ENCODE assay signal across 13 cellular contexts in genomic region chr10:43390333-43390732, GRCh38. TPM values are rescaled to one million over a fixed set of nuclear protein-coding genes. Genes with fewer than 3 reads are reported as not detected.
DNase-seq lines count a peak whose midpoint lies in the region; ATAC-seq, FAIRE-seq and TF ChIP-seq lines count a peak whose summit lies in the region.
"Had no signal": no experiment of that assay in that cellular context is flagged by ENCODE, and none has a peak within 500 bp of the region (broad histone marks: within the 10 kb centered on the region; RNA-seq: fewer than 3 reads in every experiment).

No MANE protein-coding gene starts in this region.

- peaks cover 90% of the 10 kb centered on the region for H4K20me1 ChIP-seq in HepG2 (ENCODE audit: insufficient read depth, low read length)

- H2AFZ ChIP-seq in HepG2 (ENCODE audit: low read length), result no peak overlapping the region

- no peak overlapping the region for H3K9ac ChIP-seq in HepG2 (ENCODE audit: insufficient read depth, low read depth, low read length)

- H3K9me3 Mint-ChIP-seq in activated T-helper 1 cell treated with anti-CD3 and anti-CD28 coated beads, Interleukin-12 subunit alpha, Interleukin-12 subunit beta, Interleukin-2, Interleukin-4 antibody, amounts not matched to agents 30 ng/mL and 10 ng/mL and 1 ng/mL, durations not matched to agents 14 hours and 24 hours and 36 hours, result no peaks in the 10 kb centered on the region
- H3K9me3 Mint-ChIP-seq in memory B cell (no peaks in the 10 kb centered on the region), type B pancreatic cell (no peaks in the 10 kb centered on the region)

- peaks cover 77% of the 10 kb centered on the region for H3K79me2 ChIP-seq in HepG2 (ENCODE audit: insufficient read depth, low read length)

- no peak for DNase-seq in HepG2 (ENCODE audit: low spot score)
- DNase-seq in right lobe of liver, result no peak
- no peak for DNase-seq in activated T-helper 1 cell treated with anti-CD3 and anti-CD28 coated beads, Interleukin-12 subunit alpha, Interleukin-12 subunit beta, Interleukin-2, Interleukin-4 antibody, amounts not matched to agents 30 ng/mL and 10 ng/mL and 1 ng/mL, durations not matched to agents 14 hours and 24 hours and 36 hours (ENCODE audit: low spot score)
- DNase-seq in memory B cell (ENCODE audit: low spot score in 2 of 2), result no peak
- DNase-seq in type B pancreatic cell (ENCODE audit: extremely low spot score, unreplicated experiment), result no peak
- no peak for DNase-seq in HK-2 (ENCODE audit: unreplicated experiment)
- DNase-seq in frontal cortex (ENCODE audit: low spot score in 2 of 2), result no peak
- no peak for DNase-seq in anterior cingulate cortex (lab: John Stamatoyannopoulos, UW)
- DNase-seq: AML-193; NCI-H2227 treated with DMSO at 0.1 percent for 48 hours; stimulated activated CD4-positive, alpha-beta T cell treated with anti-CD3 and anti-CD28 coated beads, Interleukin-1b, Interleukin-23, amount 100 ng/mL, for 48 hours had no signal

- H3K4me3 ChIP-seq in HepG2 (replicated peaks in 1 of 3; ENCODE audit: insufficient read depth in 1 of 3, low read depth in 2 of 3, low read length in 3 of 3), result no peak overlapping the region
- no peak overlapping the region for H3K4me3 ChIP-seq in right lobe of liver

- WGBS in HepG2 (ENCODE audit: low lambda C conversion rate), result 91% methylated on average over 5 of the region's 5 CpGs
- 84% methylated on average over 5 of the region's 5 CpGs for WGBS in right lobe of liver (ENCODE audit: insufficient coverage, low coverage, low lambda C conversion rate, missing lambda C conversion rate)

- H3K4me1 Mint-ChIP-seq in activated T-helper 1 cell treated with anti-CD3 and anti-CD28 coated beads, Interleukin-12 subunit alpha, Interleukin-12 subunit beta, Interleukin-2, Interleukin-4 antibody, amounts not matched to agents 30 ng/mL and 10 ng/mL and 1 ng/mL, durations not matched to agents 14 hours and 24 hours and 36 hours (ENCODE audit: low read depth), result peaks cover 78% of the 10 kb centered on the region
- H3K4me1 Mint-ChIP-seq in memory B cell (peaks cover 46% of the 10 kb centered on the region), type B pancreatic cell (ENCODE audit: unreplicated experiment) (peaks cover 34% of the 10 kb centered on the region)

- no peak for TF ChIP-seq POLR2A in HepG2 (IDR thresholded peaks at IDR 0.05; ENCODE audit: insufficient read depth in 1 of 2, low read depth in 2 of 2, low read length in 2 of 2)
- TF ChIP-seq POLR2A in right lobe of liver (IDR thresholded peaks at IDR 0.05), result no peak

- in situ Hi-C loops in HepG2 (cut with HindIII; ENCODE audit: extremely low pct_ligation_motif_present, low pct_unique_long_range_greater_than_20kb), result no loop called here

- no peak for FAIRE-seq in HepG2 (lab: Jason Lieb, UNC)
- FAIRE-seq in frontal cortex (lab: Jason Lieb, UNC), result no peak
- FAIRE-seq: H1 had no signal

- peaks cover 64% of the 10 kb centered on the region for H3K4me1 ChIP-seq in HepG2 (ENCODE audit: insufficient read depth, low read length)
- H3K4me1 ChIP-seq in right lobe of liver, result peaks cover 0 to 16% (median 3%) of the 10 kb centered on the region in 4 donors

- POLR2A ChIA-PET in HepG2 (lab: Yijun Ruan, JAX), result interaction anchor here (1.0 kb wide), 1 partner anchor 30 kb away, joined by 3 read pairs; no protein-coding TSS in a partner anchor

- intact Hi-C loops in HepG2 (cut with micrococcal nuclease; ENCODE audit: unreplicated experiment), result no loop called here
- intact Hi-C loops in right lobe of liver (cut with DNase I), result no loop called here
- intact Hi-C loops in activated T-helper 1 cell treated with anti-CD3 and anti-CD28 coated beads, Interleukin-12 subunit alpha, Interleukin-12 subunit beta, Interleukin-2, Interleukin-4 antibody, amounts not matched to agents 30 ng/mL and 10 ng/mL and 1 ng/mL, durations not matched to agents 14 hours and 24 hours and 36 hours (cut with micrococcal nuclease), result loop anchor here (10.0 kb wide), 1 partner anchor 606 kb away; the partner anchor contains the start of gene BMS1

- peak overlapping the region; percentile 42 for H3K27ac Mint-ChIP-seq in activated T-helper 1 cell treated with anti-CD3 and anti-CD28 coated beads, Interleukin-12 subunit alpha, Interleukin-12 subunit beta, Interleukin-2, Interleukin-4 antibody, amounts not matched to agents 30 ng/mL and 10 ng/mL and 1 ng/mL, durations not matched to agents 14 hours and 24 hours and 36 hours
- peak overlapping the region; percentile 70 for H3K27ac Mint-ChIP-seq in memory B cell
- H3K27ac Mint-ChIP-seq in type B pancreatic cell, result peak overlapping the region; percentile 35

- TF ChIP-seq CTCF in HepG2 (CRISPR knock-in tag; IDR thresholded peaks at IDR 0.05), result no peak
- no peak for TF ChIP-seq CTCF in right lobe of liver (IDR thresholded peaks at IDR 0.05)
- no peak for TF ChIP-seq CTCF in type B pancreatic cell (conservative IDR thresholded peaks at IDR 0.05)

- ATAC-seq in HepG2 (no peak), right lobe of liver (no peak), memory B cell (ENCODE audit: low read depth) (no peak)

- H3K36me3 Mint-ChIP-seq in activated T-helper 1 cell treated with anti-CD3 and anti-CD28 coated beads, Interleukin-12 subunit alpha, Interleukin-12 subunit beta, Interleukin-2, Interleukin-4 antibody, amounts not matched to agents 30 ng/mL and 10 ng/mL and 1 ng/mL, durations not matched to agents 14 hours and 24 hours and 36 hours (ENCODE audit: low read depth), result peaks cover 75% of the 10 kb centered on the region
- H3K36me3 Mint-ChIP-seq in memory B cell (peaks cover 49% of the 10 kb centered on the region), type B pancreatic cell (peaks cover 58% of the 10 kb centered on the region)

- no peaks in the 10 kb centered on the region for H3K9me3 ChIP-seq in HepG2 (ENCODE audit: low read length)
- no peaks in the 10 kb centered on the region for H3K9me3 ChIP-seq in right lobe of liver

- no peak for TF ChIP-seq RAD21 in HepG2 (CRISPR knock-in tag; IDR thresholded peaks at IDR 0.05)

- no peaks in the 10 kb centered on the region for H3K27me3 Mint-ChIP-seq in activated T-helper 1 cell treated with anti-CD3 and anti-CD28 coated beads, Interleukin-12 subunit alpha, Interleukin-12 subunit beta, Interleukin-2, Interleukin-4 antibody, amounts not matched to agents 30 ng/mL and 10 ng/mL and 1 ng/mL, durations not matched to agents 14 hours and 24 hours and 36 hours (ENCODE audit: insufficient read depth)
- H3K27me3 Mint-ChIP-seq in memory B cell (no peaks in the 10 kb centered on the region), type B pancreatic cell (no peaks in the 10 kb centered on the region)

- no peaks in the 10 kb centered on the region for H3K27me3 ChIP-seq in HepG2 (ENCODE audit: control insufficient read depth in 1 of 2, insufficient read depth in 2 of 2, low read length in 2 of 2)
- H3K27me3 ChIP-seq in right lobe of liver, result no peaks in the 10 kb centered on the region

- no TSS peak for BruUV-seq in HepG2 (replicated peaks; lab: Mats Ljungman, UMichigan)

- no peak overlapping the region for H3K27ac ChIP-seq in HepG2 (ENCODE audit: extremely low read length, insufficient read depth, low read length)
- H3K27ac ChIP-seq in right lobe of liver, result no peak overlapping the region
- H3K27ac ChIP-seq: HL-60 had no signal

- no peak for TF ChIP-seq EP300 in HepG2 (IDR thresholded peaks at IDR 0.05; ENCODE audit: low read depth in 2 of 2, low read length in 2 of 2)
- TF ChIP-seq EP300 in HepG2 (CRISPR knock-in tag; IDR thresholded peaks at IDR 0.05; ENCODE audit: borderline replicate concordance), result no peak

- peak overlapping the region; percentile 7; the same call in 1 of the 2 replicates for H3K4me2 ChIP-seq in HepG2 (ENCODE audit: low read depth, low read length)

- H3K36me3 ChIP-seq in HepG2 (replicated peaks in 1 of 2; ENCODE audit: control insufficient read depth in 1 of 2, insufficient read depth in 2 of 2, low read length in 2 of 2), result peaks cover 33 to 88% of the 10 kb centered on the region in 2 experiments
- peaks cover 22 to 92% (median 60%) of the 10 kb centered on the region in 4 donors for H3K36me3 ChIP-seq in right lobe of liver

- no peak overlapping the region for H3K4me3 Mint-ChIP-seq in activated T-helper 1 cell treated with anti-CD3 and anti-CD28 coated beads, Interleukin-12 subunit alpha, Interleukin-12 subunit beta, Interleukin-2, Interleukin-4 antibody, amounts not matched to agents 30 ng/mL and 10 ng/mL and 1 ng/mL, durations not matched to agents 14 hours and 24 hours and 36 hours
- H3K4me3 Mint-ChIP-seq in memory B cell (no peak overlapping the region), type B pancreatic cell (no peak overlapping the region)

- CTCF ChIA-PET in HepG2 (lab: Yijun Ruan, JAX; ENCODE audit: low intra/inter-chr PET ratio, low total read pairs), result interaction anchor here (0.6 to 1.1 kb wide), 2 partner anchors 45 to 71 kb away, joined by 3 to 4 read pairs; no protein-coding TSS in a partner anchor

RNA-seq across cellular contexts. Expression of gene HNRNPF, which starts 18.7 kb away (rescaled TPM):
- total RNA-seq in HepG2 (2016; rRNA removed; fragmentation: Illumina TruSeq; extraction: Trizol), result 308 and 449 TPM in 2 replicates
- 44.9 and 49.9 TPM in 2 replicates for total RNA-seq in HepG2 (2016; cell fraction: cytosol; rRNA removed; fragmentation: Illumina TruSeq; extraction: Trizol; ENCODE audit: low read depth)
- 322 and 435 TPM in 2 replicates for total RNA-seq in HepG2 (2016; cell fraction: insoluble cytoplasmic fraction; rRNA removed; fragmentation: Illumina TruSeq; extraction: Trizol)
- 123 and 131 TPM in 2 replicates for total RNA-seq in HepG2 (2016; cell fraction: membrane; rRNA removed; fragmentation: Illumina TruSeq; extraction: Trizol)
- 111 and 121 TPM in 2 replicates for total RNA-seq in HepG2 (2016; cell fraction: nucleus; rRNA removed; fragmentation: Illumina TruSeq; extraction: Trizol)
- 166 and 177 TPM in 2 replicates for polyA plus RNA-seq in HepG2 (2011; rRNA removed)
- 147 and 166 TPM in 2 replicates for polyA plus RNA-seq in HepG2 (2011; cell fraction: cytosol; rRNA removed)
- 137 and 153 TPM in 2 replicates for polyA plus RNA-seq in HepG2 (2011; cell fraction: nucleus; rRNA removed)
- polyA plus RNA-seq in HepG2 (2012), result 134 and 169 TPM in 2 replicates
- polyA plus RNA-seq in HepG2 (2016; cell fraction: cytosol; fragmentation: Illumina TruSeq; extraction: Trizol; ENCODE audit: low read depth), result 19.5 and 22.4 TPM in 2 replicates
- 388 and 410 TPM in 2 replicates for polyA plus RNA-seq in HepG2 (2016; cell fraction: insoluble cytoplasmic fraction; fragmentation: Illumina TruSeq; extraction: Trizol; ENCODE audit: low read depth)
- polyA plus RNA-seq in HepG2 (2016; cell fraction: membrane; fragmentation: Illumina TruSeq; extraction: Trizol; ENCODE audit: low read depth), result 49.0 and 51.7 TPM in 2 replicates
- polyA plus RNA-seq in HepG2 (2016; cell fraction: nucleus; fragmentation: Illumina TruSeq; extraction: Trizol; ENCODE audit: insufficient read depth, low read depth), result 178 and 179 TPM in 2 replicates
- polyA minus RNA-seq in HepG2 (2011; rRNA and poly(A)+ RNA removed; ENCODE audit: low replicate concordance), result 271 and 284 TPM in 2 replicates
- polyA minus RNA-seq in HepG2 (2011; cell fraction: cytosol; rRNA and poly(A)+ RNA removed), result 121 and 128 TPM in 2 replicates
- polyA minus RNA-seq in HepG2 (2011; cell fraction: nucleus; rRNA and poly(A)+ RNA removed), result 64.2 and 75.8 TPM in 2 replicates
- 100 to 1,000 TPM; 106 to 160 (median 121) TPM for total RNA-seq in right lobe of liver
- 499 and 501 TPM in 2 replicates for total RNA-seq in activated T-helper 1 cell treated with anti-CD3 and anti-CD28 coated beads, Interleukin-12 subunit alpha, Interleukin-12 subunit beta, Interleukin-2, Interleukin-4 antibody, amounts not matched to agents 30 ng/mL and 10 ng/mL and 1 ng/mL, durations not matched to agents 14 hours and 24 hours and 36 hours
- 220 and 287 TPM in 2 replicates for total RNA-seq in type B pancreatic cell (ENCODE audit: low replicate concordance)
- total RNA-seq in frontal cortex, result 97.4 TPM

RNA-seq across cellular contexts. Expression of gene FXYD4, which starts 18.9 kb away (rescaled TPM):
- total RNA-seq in HepG2 (2016; rRNA removed; fragmentation: Illumina TruSeq; extraction: Trizol) (not detected in 2 replicates), right lobe of liver (not detected), type B pancreatic cell (ENCODE audit: low replicate concordance) (0.97 and 3.1 TPM in 2 replicates), frontal cortex (not detected)
- total RNA-seq in HepG2 (2016; cell fraction: cytosol; rRNA removed; fragmentation: Illumina TruSeq; extraction: Trizol; ENCODE audit: low read depth), result not detected in 2 replicates
- total RNA-seq in HepG2 (2016; cell fraction: insoluble cytoplasmic fraction; rRNA removed; fragmentation: Illumina TruSeq; extraction: Trizol), result not detected in 2 replicates
- total RNA-seq in HepG2 (2016; cell fraction: membrane; rRNA removed; fragmentation: Illumina TruSeq; extraction: Trizol), result not detected in 2 replicates
- total RNA-seq in HepG2 (2016; cell fraction: nucleus; rRNA removed; fragmentation: Illumina TruSeq; extraction: Trizol), result not detected in 2 replicates
- polyA plus RNA-seq in HepG2 (2011; rRNA removed), result not detected in 2 replicates
- not detected in 2 replicates for polyA plus RNA-seq in HepG2 (2011; cell fraction: cytosol; rRNA removed)
- polyA plus RNA-seq in HepG2 (2011; cell fraction: nucleus; rRNA removed), result not detected in 2 replicates
- polyA plus RNA-seq in HepG2 (2012), result not detected in 2 replicates
- polyA plus RNA-seq in HepG2 (2016; cell fraction: cytosol; fragmentation: Illumina TruSeq; extraction: Trizol; ENCODE audit: low read depth), result not detected in 2 replicates
- polyA plus RNA-seq in HepG2 (2016; cell fraction: insoluble cytoplasmic fraction; fragmentation: Illumina TruSeq; extraction: Trizol; ENCODE audit: low read depth), result not detected in 2 replicates
- polyA plus RNA-seq in HepG2 (2016; cell fraction: membrane; fragmentation: Illumina TruSeq; extraction: Trizol; ENCODE audit: low read depth), result not detected in 2 replicates
- polyA plus RNA-seq in HepG2 (2016; cell fraction: nucleus; fragmentation: Illumina TruSeq; extraction: Trizol; ENCODE audit: insufficient read depth, low read depth), result not detected in 2 replicates
- 0.21 TPM in 1 of 2 replicates, not detected in the other for polyA minus RNA-seq in HepG2 (2011; rRNA and poly(A)+ RNA removed; ENCODE audit: low replicate concordance)
- not detected in 2 replicates for polyA minus RNA-seq in HepG2 (2011; cell fraction: cytosol; rRNA and poly(A)+ RNA removed)
- polyA minus RNA-seq in HepG2 (2011; cell fraction: nucleus; rRNA and poly(A)+ RNA removed), result not detected in 2 replicates
- total RNA-seq in activated T-helper 1 cell treated with anti-CD3 and anti-CD28 coated beads, Interleukin-12 subunit alpha, Interleukin-12 subunit beta, Interleukin-2, Interleukin-4 antibody, amounts not matched to agents 30 ng/mL and 10 ng/mL and 1 ng/mL, durations not matched to agents 14 hours and 24 hours and 36 hours, result 0.44 TPM in 1 of 2 replicates, not detected in the other
- total RNA-seq: H1 had no signal
- polyA plus RNA-seq: H1 had no signal

RNA-seq across cellular contexts. Expression of gene ZNF487, which starts 46.6 kb away (rescaled TPM):
- total RNA-seq in HepG2 (2016; rRNA removed; fragmentation: Illumina TruSeq; extraction: Trizol) (6.1 and 7.4 TPM in 2 replicates), right lobe of liver (1 to 10 TPM; 1.4 to 3.0 (median 1.8) TPM), type B pancreatic cell (ENCODE audit: low replicate concordance) (3.5 and 6.4 TPM in 2 replicates), frontal cortex (10.6 TPM)
- total RNA-seq in HepG2 (2016; cell fraction: cytosol; rRNA removed; fragmentation: Illumina TruSeq; extraction: Trizol; ENCODE audit: low read depth), result 3.3 and 6.4 TPM in 2 replicates
- total RNA-seq in HepG2 (2016; cell fraction: insoluble cytoplasmic fraction; rRNA removed; fragmentation: Illumina TruSeq; extraction: Trizol), result 6.3 and 8.8 TPM in 2 replicates
- total RNA-seq in HepG2 (2016; cell fraction: membrane; rRNA removed; fragmentation: Illumina TruSeq; extraction: Trizol), result 5.5 and 7.7 TPM in 2 replicates
- 3.5 and 6.0 TPM in 2 replicates for total RNA-seq in HepG2 (2016; cell fraction: nucleus; rRNA removed; fragmentation: Illumina TruSeq; extraction: Trizol)
- polyA plus RNA-seq in HepG2 (2011; rRNA removed), result 6.6 and 8.8 TPM in 2 replicates
- 3.6 and 5.2 TPM in 2 replicates for polyA plus RNA-seq in HepG2 (2011; cell fraction: cytosol; rRNA removed)
- polyA plus RNA-seq in HepG2 (2011; cell fraction: nucleus; rRNA removed), result 1.8 and 13.7 TPM in 2 replicates
- 2.6 and 3.3 TPM in 2 replicates for polyA plus RNA-seq in HepG2 (2012)
- 5.4 and 5.7 TPM in 2 replicates for polyA plus RNA-seq in HepG2 (2016; cell fraction: cytosol; fragmentation: Illumina TruSeq; extraction: Trizol; ENCODE audit: low read depth)
- polyA plus RNA-seq in HepG2 (2016; cell fraction: insoluble cytoplasmic fraction; fragmentation: Illumina TruSeq; extraction: Trizol; ENCODE audit: low read depth), result 5.9 and 7.2 TPM in 2 replicates
- 6.0 and 8.7 TPM in 2 replicates for polyA plus RNA-seq in HepG2 (2016; cell fraction: membrane; fragmentation: Illumina TruSeq; extraction: Trizol; ENCODE audit: low read depth)
- 4.2 and 8.8 TPM in 2 replicates for polyA plus RNA-seq in HepG2 (2016; cell fraction: nucleus; fragmentation: Illumina TruSeq; extraction: Trizol; ENCODE audit: insufficient read depth, low read depth)
- 3.5 and 7.7 TPM in 2 replicates for polyA minus RNA-seq in HepG2 (2011; rRNA and poly(A)+ RNA removed; ENCODE audit: low replicate concordance)
- 1.1 and 1.7 TPM in 2 replicates for polyA minus RNA-seq in HepG2 (2011; cell fraction: cytosol; rRNA and poly(A)+ RNA removed)
- 4.8 and 6.7 TPM in 2 replicates for polyA minus RNA-seq in HepG2 (2011; cell fraction: nucleus; rRNA and poly(A)+ RNA removed)
- 1.8 and 2.0 TPM in 2 replicates for total RNA-seq in activated T-helper 1 cell treated with anti-CD3 and anti-CD28 coated beads, Interleukin-12 subunit alpha, Interleukin-12 subunit beta, Interleukin-2, Interleukin-4 antibody, amounts not matched to agents 30 ng/mL and 10 ng/mL and 1 ng/mL, durations not matched to agents 14 hours and 24 hours and 36 hours
